12 cellular contexts compared by ENCODE assay signal in the genomic region with DNA sequence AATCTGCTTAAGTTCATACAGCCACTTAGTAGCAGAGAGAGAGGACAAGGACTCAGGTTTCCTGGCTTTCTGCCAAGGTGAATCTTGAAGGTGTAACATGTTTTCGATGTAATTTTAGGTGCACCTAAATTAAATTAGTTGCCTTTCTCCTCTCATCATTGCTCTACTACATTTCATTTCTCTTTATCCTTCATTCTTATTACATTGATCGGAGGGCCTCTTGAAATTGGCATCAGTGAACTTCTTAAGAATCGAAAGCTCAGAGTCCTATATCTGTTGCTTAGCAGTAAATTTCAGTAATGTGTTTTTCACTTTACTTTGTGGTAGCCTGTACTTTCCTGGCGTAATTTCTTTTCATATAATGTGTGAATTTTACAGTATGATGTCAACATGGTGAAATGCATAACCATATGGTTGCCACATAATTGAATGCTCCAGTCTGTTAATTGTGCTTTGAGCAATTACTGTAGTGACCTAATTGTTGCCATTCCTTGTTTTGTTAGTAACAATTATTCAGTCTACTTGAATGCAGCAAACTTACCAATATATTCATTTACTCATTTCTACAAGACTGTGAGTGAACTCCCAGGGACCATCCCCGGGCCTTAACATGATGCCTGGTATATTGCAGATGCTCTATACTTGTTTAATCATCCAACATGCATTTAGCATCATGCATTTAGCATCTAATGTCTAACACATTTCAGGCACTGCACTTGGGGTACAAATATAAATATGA.
DNase-seq lines count a peak whose midpoint lies in the region; ATAC-seq and TF ChIP-seq lines count a peak whose summit lies in the region.
"Had no signal": no experiment of that assay in that cellular context is flagged by ENCODE, and none has a peak within 500 bp of the region (broad histone marks: within the 10 kb centered on the region; RNA-seq: fewer than 3 reads in every experiment).

No MANE protein-coding gene starts in this region.

- H3K9me3 Mint-ChIP-seq in effector memory CD8-positive, alpha-beta T cell: no peaks in the 10 kb centered on the region

- H3F3A ChIP-seq in DOHH2 (ENCODE audit: control insufficient read depth, insufficient read depth): no peaks in the 10 kb centered on the region

- H3K4me1 Mint-ChIP-seq in T-helper 17 cell: peaks cover 49% of the 10 kb centered on the region
- H3K4me1 Mint-ChIP-seq in effector memory CD8-positive, alpha-beta T cell (ENCODE audit: low read depth in 2 of 2): peaks cover 46 to 70% of the 10 kb centered on the region in 2 donors

- H3K4me1 ChIP-seq in DOHH2 (ENCODE audit: control insufficient read depth, low read length) (peaks cover 57% of the 10 kb centered on the region), vagina (peaks cover 61% of the 10 kb centered on the region), osteoblast (ENCODE audit: insufficient read depth, low read length) (peaks cover 9% of the 10 kb centered on the region)

- no peaks in the 10 kb centered on the region for H3K36me3 Mint-ChIP-seq in T-helper 17 cell (ENCODE audit: low read depth)
- H3K36me3 Mint-ChIP-seq in effector memory CD8-positive, alpha-beta T cell (ENCODE audit: insufficient read depth): peaks cover 3% of the 10 kb centered on the region

- no peaks in the 10 kb centered on the region for H3K27me3 ChIP-seq in DOHH2 (ENCODE audit: control insufficient read depth, low read length)
- no peaks in the 10 kb centered on the region for H3K27me3 ChIP-seq in vagina
- H3K27me3 ChIP-seq in osteoblast (ENCODE audit: insufficient read depth, low read length): no peaks in the 10 kb centered on the region
- H3K27me3 ChIP-seq: hepatocyte, SJSA1 had no signal

- H3K36me3 ChIP-seq in DOHH2 (ENCODE audit: control insufficient read depth, low read length) (no peaks in the 10 kb centered on the region), vagina (no peaks in the 10 kb centered on the region), osteoblast (ENCODE audit: insufficient read depth, low read length) (no peaks in the 10 kb centered on the region)
- H3K36me3 ChIP-seq: SJSA1 had no signal

- peak overlapping the region; percentile 3 for H3K4me2 ChIP-seq in DOHH2 (ENCODE audit: low read length)
- H3K4me2 ChIP-seq in osteoblast (ENCODE audit: insufficient read depth, low read length): no peak overlapping the region
- H3K4me2 ChIP-seq: hepatocyte had no signal

- H3K9me2 ChIP-seq in DOHH2 (replicated peaks; ENCODE audit: control insufficient read depth, low read length): no peaks in the 10 kb centered on the region

- peak; percentile 56 for ATAC-seq in T-helper 17 cell
- ATAC-seq in effector memory CD8-positive, alpha-beta T cell (replicated peaks): peak; percentile 80
- no peak for ATAC-seq in HG02885 (IDR thresholded peaks at IDR 0.05; ENCODE audit: poor library complexity, unreplicated experiment)

- peak overlapping the region; percentile 95 for H3K27ac Mint-ChIP-seq in T-helper 17 cell
- H3K27ac Mint-ChIP-seq in effector memory CD8-positive, alpha-beta T cell: peak overlapping the region; percentile 91 to 97

- DNase-seq in AG10803 (ENCODE audit: low read depth) (peak; percentile 35), T-helper 17 cell (no peak), vagina (ENCODE audit: extremely low spot score in 2 of 2) (no peak), NCI-H748 (lab: John Stamatoyannopoulos, UW; ENCODE audit: unreplicated experiment) (no peak), osteoblast (ENCODE audit: insufficient read length, low spot score, missing footprints) (no peak)
- DNase-seq in effector memory CD8-positive, alpha-beta T cell: peak; percentile 20 to 35 (median 32)
- DNase-seq: NCI-H748 treated with DMSO at 0.1 percent for 48 hours had no signal

- intact Hi-C loops in vagina (cut with DNase I): no loop called here

- H3K27me3 Mint-ChIP-seq in T-helper 17 cell: no peaks in the 10 kb centered on the region
- H3K27me3 Mint-ChIP-seq in effector memory CD8-positive, alpha-beta T cell: no peaks in the 10 kb centered on the region

- H3K79me2 ChIP-seq in DOHH2 (ENCODE audit: control insufficient read depth, low read length): no peaks in the 10 kb centered on the region
- H3K79me2 ChIP-seq in osteoblast (ENCODE audit: insufficient read depth, low read length): peaks cover 70% of the 10 kb centered on the region

- H4K20me1 ChIP-seq in DOHH2 (ENCODE audit: control insufficient read depth, insufficient read depth, low read depth, low read length) (no peaks in the 10 kb centered on the region), osteoblast (ENCODE audit: insufficient read depth, low read length) (no peaks in the 10 kb centered on the region)

- H2AFZ ChIP-seq in osteoblast (ENCODE audit: low read length): no peak overlapping the region
- H2AFZ ChIP-seq: hepatocyte had no signal

- TF ChIP-seq POLR2A in vagina (IDR thresholded peaks at IDR 0.05): no peak

- H3K4me3 Mint-ChIP-seq in T-helper 17 cell: peak overlapping the region; percentile 37
- H3K4me3 Mint-ChIP-seq in effector memory CD8-positive, alpha-beta T cell: peak overlapping the region; percentile 62 to 63

- H3K4me3 ChIP-seq in AG10803 (ENCODE audit: low read length): no peak overlapping the region
- H3K4me3 ChIP-seq in DOHH2 (ENCODE audit: low read length): no peak overlapping the region
- no peak overlapping the region for H3K4me3 ChIP-seq in vagina
- no peak overlapping the region for H3K4me3 ChIP-seq in osteoblast (ENCODE audit: insufficient read depth, low read length)
- H3K4me3 ChIP-seq: hepatocyte, lung, SJSA1 had no signal

- no peak overlapping the region for H3K27ac ChIP-seq in DOHH2 (ENCODE audit: low read depth, low read length)
- no peak overlapping the region for H3K27ac ChIP-seq in vagina
- H3K27ac ChIP-seq in osteoblast (ENCODE audit: low read depth, low read length): no peak overlapping the region
- H3K27ac ChIP-seq: hepatocyte, SJSA1 had no signal

- TF ChIP-seq CTCF in AG10803 (conservative IDR thresholded peaks at IDR 0.05; ENCODE audit: low read length): no peak
- TF ChIP-seq CTCF in DOHH2 (IDR thresholded peaks at IDR 0.05; ENCODE audit: low read depth, low read length, poor library complexity, severe bottlenecking): no peak
- no peak for TF ChIP-seq CTCF in vagina (IDR thresholded peaks at IDR 0.05)
- TF ChIP-seq CTCF in osteoblast (IDR thresholded peaks at IDR 0.05; ENCODE audit: extremely low read depth, low read depth, low read length): no peak

- H3K9me3 ChIP-seq in DOHH2 (ENCODE audit: control insufficient read depth, insufficient read depth, low read length) (no peaks in the 10 kb centered on the region), T-helper 17 cell (ENCODE audit: control insufficient read depth, low read length, poor library complexity, severe bottlenecking) (no peaks in the 10 kb centered on the region), vagina (no peaks in the 10 kb centered on the region), osteoblast (ENCODE audit: low read depth, low read length) (no peaks in the 10 kb centered on the region)
- H3K9me3 ChIP-seq: SJSA1 had no signal

Comparison
In these comparisons a context has a peak if more than half of its experiments do, and no peak if none do; other contexts are left out.
1. DNase-seq: peak in AG10803 (single experiment) and effector memory CD8-positive, alpha-beta T cell (3 of 3); none in T-helper 17 cell (0 of 3), vagina (0 of 2), NCI-H748 (single experiment) and osteoblast (single experiment).